8 cellular contexts compared by ENCODE assay signal in genomic region chr14:24135834-24136683, GRCh38. TPM values are rescaled to one million over a fixed set of nuclear protein-coding genes. Genes with fewer than 3 reads are reported as not detected.
A peak's percentile ranks its signal among the peaks of the same experiment; 100 is the strongest.
DNase-seq lines count a peak whose midpoint lies in the region; ATAC-seq and TF ChIP-seq lines count a peak whose summit lies in the region.

PSME1 (plus strand) TSS chr14:24136194; CDS start chr14:24136263, 69 bp downstream.

- peaks cover 16% of the 10 kb centered on the region for H3K36me3 ChIP-seq in BE2C
- H3K36me3 ChIP-seq in left lung = peaks cover 0 to 29% of the 10 kb centered on the region in 2 donors

- no peaks in the 10 kb centered on the region for H3K9me3 Mint-ChIP-seq in activated CD4-positive, alpha-beta T cell treated with anti-CD3 and anti-CD28 coated beads, Interleukin-2, amount 10 ng/mL, durations not matched to agents 7 days and 5 days

- intact Hi-C loops in left lung (cut with DNase I) = no loop called here

- H3K4me3 Mint-ChIP-seq in activated CD4-positive, alpha-beta T cell treated with anti-CD3 and anti-CD28 coated beads, Interleukin-2, amount 10 ng/mL, durations not matched to agents 7 days and 5 days = peak within 1 kb of the TSS; percentile 94

- ATAC-seq in HG03457 (IDR thresholded peaks at IDR 0.05; ENCODE audit: unreplicated experiment) = peak; percentile 66
- peak; percentile 99 for ATAC-seq in left lung

- POLR2A ChIA-PET in activated CD4-positive, alpha-beta T cell treated with anti-CD3 and anti-CD28 coated beads, Interleukin-2, amount 10 ng/mL, durations not matched to agents 7 days and 5 days (lab: Charles Lee) = interaction anchor here (0.8 to 1.7 kb wide), 5 partner anchors 11 to 44 kb away, joined by 3 to 7 read pairs (median 5); partner anchors contain the start of genes DCAF11, IRF9, NRL and PSME2

- H3K9me3 ChIP-seq in BE2C (no peaks in the 10 kb centered on the region), left lung (no peaks in the 10 kb centered on the region)

- peaks cover 56% of the 10 kb centered on the region for H3K4me1 Mint-ChIP-seq in activated CD4-positive, alpha-beta T cell treated with anti-CD3 and anti-CD28 coated beads, Interleukin-2, amount 10 ng/mL, durations not matched to agents 7 days and 5 days

- H3K27me3 ChIP-seq in BE2C (no peaks in the 10 kb centered on the region), left lung (no peaks in the 10 kb centered on the region)

- H3K27ac ChIP-seq in coronary artery (peak within 1 kb of the TSS; percentile 90 to 91), left lung (peak within 1 kb of the TSS; percentile 82 to 92)

- H3K36me3 Mint-ChIP-seq in activated CD4-positive, alpha-beta T cell treated with anti-CD3 and anti-CD28 coated beads, Interleukin-2, amount 10 ng/mL, durations not matched to agents 7 days and 5 days (ENCODE audit: low read depth) = peaks cover 40% of the 10 kb centered on the region

- H3K4me1 ChIP-seq in BE2C = no peaks in the 10 kb centered on the region
- H3K4me1 ChIP-seq in left lung = peaks cover 15 to 53% of the 10 kb centered on the region in 2 donors

- H3K27me3 Mint-ChIP-seq in activated CD4-positive, alpha-beta T cell treated with anti-CD3 and anti-CD28 coated beads, Interleukin-2, amount 10 ng/mL, durations not matched to agents 7 days and 5 days = no peaks in the 10 kb centered on the region

- DNase-seq in BE2C (peak; percentile 96), GM19240 (ENCODE audit: insufficient read length, low spot score) (peak; percentile 86), NCI-H526 (lab: John Stamatoyannopoulos, UW) (peak; percentile 80 to 96), coronary artery (ENCODE audit: low spot score) (peak; percentile 94), left lung (peak; percentile 96 to 99)
- DNase-seq in activated CD4-positive, alpha-beta T cell treated with anti-CD3 and anti-CD28 coated beads, Interleukin-2, amount 10 ng/mL, durations not matched to agents 7 days and 5 days = peak; percentile 93
- peak; percentile 93 to 94 for DNase-seq in stimulated activated CD4-positive, alpha-beta T cell treated with anti-CD3 and anti-CD28 coated beads, Interleukin-2, amount 100 ng/mL, for 48 hours

- no peak for TF ChIP-seq CTCF in BE2C (IDR thresholded peaks at IDR 0.05; ENCODE audit: low read depth, low read length)
- no peak for TF ChIP-seq CTCF in coronary artery (IDR thresholded peaks at IDR 0.05)
- no peak for TF ChIP-seq CTCF in left lung (IDR thresholded peaks at IDR 0.05)

- peak within 1 kb of the TSS; percentile 80 for H3K4me3 ChIP-seq in BE2C (ENCODE audit: low read depth, low read length)
- peak within 1 kb of the TSS; percentile 83 for H3K4me3 ChIP-seq in coronary artery
- peak within 1 kb of the TSS; percentile 90 to 99 for H3K4me3 ChIP-seq in left lung

- CTCF ChIA-PET in activated CD4-positive, alpha-beta T cell treated with anti-CD3 and anti-CD28 coated beads, Interleukin-2, amount 10 ng/mL, durations not matched to agents 7 days and 5 days (lab: Charles Lee) = interaction anchor here (0.7 to 7.6 kb wide), 12 partner anchors 10 to 296 kb away, joined by 3 to 62 read pairs (median 3); partner anchors contain the start of genes DCAF11, IRF9, NRL and PSME2

- peak within 1 kb of the TSS; percentile 93 for H3K27ac Mint-ChIP-seq in activated CD4-positive, alpha-beta T cell treated with anti-CD3 and anti-CD28 coated beads, Interleukin-2, amount 10 ng/mL, durations not matched to agents 7 days and 5 days

RNA-seq across cellular contexts. Expression of gene PSME1, which starts in this region (rescaled TPM):
- polyA plus RNA-seq in BE2C (2012; ENCODE audit: insufficient read depth, insufficient read length, low read depth) = 57.4 TPM
- 100 to 1,000 TPM; 498 to 547 TPM for total RNA-seq in activated CD4-positive, alpha-beta T cell treated with anti-CD3 and anti-CD28 coated beads, Interleukin-2, amount 10 ng/mL, durations not matched to agents 7 days and 5 days
- total RNA-seq in left lung = 100 to 1,000 TPM; 190 to 203 TPM

Comparison
In these comparisons a context has a peak if more than half of its experiments do, and no peak if none do; other contexts are left out.
1. Peak in every context shown above with its lines: DNase-seq, ATAC-seq, H3K4me3 ChIP-seq and H3K27ac ChIP-seq.